Comparison of ENCODE assay signal across 19 cellular contexts in the genomic region with DNA sequence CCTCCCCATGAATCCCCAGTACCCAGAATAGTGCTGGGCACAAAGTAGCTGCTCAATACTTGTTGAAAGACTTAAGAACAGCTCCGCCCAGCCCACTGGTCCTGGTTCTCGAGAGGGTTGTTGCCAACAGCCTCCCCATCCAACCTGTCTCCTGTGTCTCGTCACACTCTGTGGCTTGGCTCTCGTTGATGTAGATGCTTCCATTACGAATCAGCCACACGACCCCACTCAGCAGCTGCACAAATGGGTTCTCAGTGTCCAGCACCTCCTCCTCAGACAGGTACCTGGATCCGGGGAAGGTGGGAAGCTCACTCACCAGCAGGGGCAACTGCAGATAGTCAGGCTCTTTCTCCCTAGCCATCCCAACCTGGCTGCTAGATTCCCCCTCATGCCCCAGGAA. TPM values are rescaled to one million over a fixed set of nuclear protein-coding genes. Genes with fewer than 3 reads are reported as not detected.
DNase-seq lines count a peak whose midpoint lies in the region; ATAC-seq and TF ChIP-seq lines count a peak whose summit lies in the region.
"Had no signal": no experiment of that assay in that cellular context is flagged by ENCODE, and none has a peak within 500 bp of the region (broad histone marks: within the 10 kb centered on the region; RNA-seq: fewer than 3 reads in every experiment).

No MANE protein-coding gene starts in this region.

- POLR2A ChIA-PET in activated CD4-positive, alpha-beta T cell treated with anti-CD3 and anti-CD28 coated beads, Interleukin-2, amount 10 ng/mL, durations not matched to agents 7 days and 5 days (lab: Charles Lee) = no interaction called here
- POLR2A ChIA-PET in CD8-positive, alpha-beta T cell (lab: Charles Lee) = no interaction called here
- POLR2A ChIA-PET in OCI-LY7 (lab: Charles Lee) = no interaction called here

- no peak for DNase-seq in activated CD4-positive, alpha-beta T cell treated with anti-CD3 and anti-CD28 coated beads, Interleukin-2, amount 10 ng/mL, durations not matched to agents 7 days and 5 days
- no peak for DNase-seq in activated CD4-positive, alpha-beta T cell treated with anti-CD3 and anti-CD28 coated beads, Interleukin-2, amount 50 U/mL, for 1 hour
- no peak for DNase-seq in CD8-positive, alpha-beta T cell
- no peak for DNase-seq in endodermal cell
- DNase-seq in neural crest cell (ENCODE audit: low read depth, low spot score) = no peak
- no peak for DNase-seq in OCI-LY7 (ENCODE audit: low spot score)
- DNase-seq in heart right ventricle = no peak
- DNase-seq in NCI-H69 (lab: John Stamatoyannopoulos, UW) = no peak
- DNase-seq: amniotic stem cell; Calu3; NCI-H524; small intestine; stimulated activated CD4-positive, alpha-beta T cell treated with anti-CD3 and anti-CD28 coated beads, Interleukin-2, amount 100 ng/mL, for 48 hours; stimulated activated naive B cell treated with anti-CD40 and anti-IgM and Interleukin-4, amounts not matched to agents 10 μg/mL and 1 μg/mL and 100 μg/mL, for 72 hours; thyroid gland; WERI-Rb-1 had no signal

- ATAC-seq in CD8-positive, alpha-beta T cell = no peak
- ATAC-seq in heart right ventricle = no peak
- ATAC-seq: left lobe of liver; stimulated activated naive B cell treated with anti-CD40 and anti-IgM and Interleukin-4, amounts not matched to agents 10 μg/mL and 1 μg/mL and 100 μg/mL, for 72 hours had no signal

- H3K9me3 ChIP-seq in CD8-positive, alpha-beta T cell (ENCODE audit: low read length) = no peaks in the 10 kb centered on the region
- H3K9me3 ChIP-seq in endodermal cell (ENCODE audit: control insufficient read depth, low read length) = no peaks in the 10 kb centered on the region
- H3K9me3 ChIP-seq in OCI-LY7 (ENCODE audit: low read length) = no peaks in the 10 kb centered on the region
- no peaks in the 10 kb centered on the region for H3K9me3 ChIP-seq in heart right ventricle
- H3K9me3 ChIP-seq: thyroid gland had no signal

- H3K9me3 Mint-ChIP-seq in activated CD4-positive, alpha-beta T cell treated with anti-CD3 and anti-CD28 coated beads, Interleukin-2, amount 10 ng/mL, durations not matched to agents 7 days and 5 days = no peaks in the 10 kb centered on the region
- no peaks in the 10 kb centered on the region for H3K9me3 Mint-ChIP-seq in CD8-positive, alpha-beta T cell
- H3K9me3 Mint-ChIP-seq in endodermal cell (no peaks in the 10 kb centered on the region), neural crest cell (no peaks in the 10 kb centered on the region)
- H3K9me3 Mint-ChIP-seq: stimulated activated naive B cell treated with anti-CD40 and anti-IgM and Interleukin-4, amounts not matched to agents 10 μg/mL and 1 μg/mL and 100 μg/mL, for 72 hours had no signal

- no peaks in the 10 kb centered on the region for H3K79me2 ChIP-seq in OCI-LY7 (ENCODE audit: insufficient read depth, low read depth, low read length)

- no peak for TF ChIP-seq CTCF in CD8-positive, alpha-beta T cell (IDR thresholded peaks at IDR 0.05)
- TF ChIP-seq CTCF in endodermal cell (conservative IDR thresholded peaks at IDR 0.05) = no peak
- TF ChIP-seq CTCF in neural crest cell (conservative IDR thresholded peaks at IDR 0.05) = no peak
- TF ChIP-seq CTCF in OCI-LY7 (conservative IDR thresholded peaks at IDR 0.05; ENCODE audit: low read length) = no peak
- no peak for TF ChIP-seq CTCF in heart right ventricle (IDR thresholded peaks at IDR 0.05)

- peaks cover 17% of the 10 kb centered on the region for H3K4me1 ChIP-seq in CD8-positive, alpha-beta T cell (ENCODE audit: insufficient read depth, low read length)
- H3K4me1 ChIP-seq in endodermal cell (ENCODE audit: control insufficient read depth, insufficient read depth, low read length) (peaks cover 10% of the 10 kb centered on the region), OCI-LY7 (ENCODE audit: insufficient read depth, low read length, poor library complexity, severe bottlenecking) (peaks cover 15% of the 10 kb centered on the region), heart right ventricle (peaks cover 0 to 28% (median 22%) of the 10 kb centered on the region in 9 donors)

- CTCF ChIA-PET in activated CD4-positive, alpha-beta T cell treated with anti-CD3 and anti-CD28 coated beads, Interleukin-2, amount 10 ng/mL, durations not matched to agents 7 days and 5 days (lab: Charles Lee) = no interaction called here
- CTCF ChIA-PET in CD8-positive, alpha-beta T cell (lab: Charles Lee) = no interaction called here
- CTCF ChIA-PET in OCI-LY7 (lab: Charles Lee; ENCODE audit: unreplicated experiment) = no interaction called here

- H3K9ac ChIP-seq in endodermal cell (ENCODE audit: extremely low read depth, low read length, poor library complexity, severe bottlenecking) = no peak overlapping the region

- peaks cover 26% of the 10 kb centered on the region for H3K4me1 Mint-ChIP-seq in activated CD4-positive, alpha-beta T cell treated with anti-CD3 and anti-CD28 coated beads, Interleukin-2, amount 10 ng/mL, durations not matched to agents 7 days and 5 days
- H3K4me1 Mint-ChIP-seq in CD8-positive, alpha-beta T cell (ENCODE audit: low read depth) = peaks cover 22% of the 10 kb centered on the region
- H3K4me1 Mint-ChIP-seq in endodermal cell = peaks cover 29% of the 10 kb centered on the region
- peaks cover 28% of the 10 kb centered on the region for H3K4me1 Mint-ChIP-seq in neural crest cell

- no peaks in the 10 kb centered on the region for H3K27me3 ChIP-seq in CD8-positive, alpha-beta T cell (ENCODE audit: insufficient read depth, low read length)
- peaks cover 6% of the 10 kb centered on the region for H3K27me3 ChIP-seq in endodermal cell (ENCODE audit: control insufficient read depth, insufficient read depth, low read length, poor library complexity, severe bottlenecking)
- no peaks in the 10 kb centered on the region for H3K27me3 ChIP-seq in heart right ventricle
- H3K27me3 ChIP-seq: thyroid gland had no signal

- no peaks in the 10 kb centered on the region for H4K20me1 ChIP-seq in OCI-LY7 (ENCODE audit: insufficient read depth, low read length)

- peak overlapping the region; percentile 6 for H3K27ac Mint-ChIP-seq in activated CD4-positive, alpha-beta T cell treated with anti-CD3 and anti-CD28 coated beads, Interleukin-2, amount 10 ng/mL, durations not matched to agents 7 days and 5 days
- peak overlapping the region; percentile 55 for H3K27ac Mint-ChIP-seq in CD8-positive, alpha-beta T cell
- H3K27ac Mint-ChIP-seq in endodermal cell (no peak overlapping the region), neural crest cell (ENCODE audit: unreplicated experiment) (no peak overlapping the region)
- H3K27ac Mint-ChIP-seq: stimulated activated naive B cell treated with anti-CD40 and anti-IgM and Interleukin-4, amounts not matched to agents 10 μg/mL and 1 μg/mL and 100 μg/mL, for 72 hours had no signal

- WGBS in endodermal cell (ENCODE audit: insufficient coverage in 1 of 2, insufficient read length in 1 of 2), 2 experiments = 93 to 100% methylated on average over 5 to 7 of the region's 7 CpGs
- WGBS in heart right ventricle, 2 donors = 70 to 83% methylated on average over 7 of the region's 7 CpGs

- H3K4me3 Mint-ChIP-seq in activated CD4-positive, alpha-beta T cell treated with anti-CD3 and anti-CD28 coated beads, Interleukin-2, amount 10 ng/mL, durations not matched to agents 7 days and 5 days = no peak overlapping the region
- peak overlapping the region; percentile 69 for H3K4me3 Mint-ChIP-seq in CD8-positive, alpha-beta T cell
- H3K4me3 Mint-ChIP-seq in endodermal cell (peak overlapping the region; percentile 28), neural crest cell (peak overlapping the region; percentile 79)
- H3K4me3 Mint-ChIP-seq: stimulated activated naive B cell treated with anti-CD40 and anti-IgM and Interleukin-4, amounts not matched to agents 10 μg/mL and 1 μg/mL and 100 μg/mL, for 72 hours had no signal

- H3K36me3 Mint-ChIP-seq in activated CD4-positive, alpha-beta T cell treated with anti-CD3 and anti-CD28 coated beads, Interleukin-2, amount 10 ng/mL, durations not matched to agents 7 days and 5 days (ENCODE audit: low read depth) = no peaks in the 10 kb centered on the region
- peaks cover 39% of the 10 kb centered on the region for H3K36me3 Mint-ChIP-seq in CD8-positive, alpha-beta T cell
- no peaks in the 10 kb centered on the region for H3K36me3 Mint-ChIP-seq in endodermal cell (ENCODE audit: low read depth)
- H3K36me3 Mint-ChIP-seq in neural crest cell (ENCODE audit: low read depth) = no peaks in the 10 kb centered on the region

- no peak overlapping the region for H3K4me3 ChIP-seq in CD8-positive, alpha-beta T cell (ENCODE audit: low read depth, low read length)
- H3K4me3 ChIP-seq in endodermal cell (ENCODE audit: low read length) = no peak overlapping the region
- H3K4me3 ChIP-seq in OCI-LY7 (ENCODE audit: low read depth, low read length, poor library complexity, severe bottlenecking) = no peak overlapping the region
- H3K4me3 ChIP-seq in heart right ventricle = no peak overlapping the region
- H3K4me3 ChIP-seq: thyroid gland had no signal

- H2AFZ ChIP-seq in OCI-LY7 (ENCODE audit: low read length) = no peak overlapping the region

- peaks cover 6% of the 10 kb centered on the region for H3K36me3 ChIP-seq in CD8-positive, alpha-beta T cell (ENCODE audit: insufficient read depth, low read length)
- H3K36me3 ChIP-seq in endodermal cell (ENCODE audit: control insufficient read depth, insufficient read depth, low read length) (peaks cover 3% of the 10 kb centered on the region), OCI-LY7 (ENCODE audit: insufficient read depth, low read length) (no peaks in the 10 kb centered on the region), heart right ventricle (peaks cover 0 to 40% (median 0%) of the 10 kb centered on the region in 9 donors)
- H3K36me3 ChIP-seq: thyroid gland, WERI-Rb-1 had no signal

- H3K9me2 ChIP-seq in OCI-LY7 (ENCODE audit: insufficient read depth, low read length) = no peaks in the 10 kb centered on the region

- no TSS peak for BruUV-seq in OCI-LY7 (replicated peaks; lab: Mats Ljungman, UMichigan)

- H3K27me3 Mint-ChIP-seq in activated CD4-positive, alpha-beta T cell treated with anti-CD3 and anti-CD28 coated beads, Interleukin-2, amount 10 ng/mL, durations not matched to agents 7 days and 5 days = no peaks in the 10 kb centered on the region
- H3K27me3 Mint-ChIP-seq in CD8-positive, alpha-beta T cell (ENCODE audit: low read depth) = no peaks in the 10 kb centered on the region
- H3K27me3 Mint-ChIP-seq in endodermal cell (ENCODE audit: insufficient read depth) = peaks cover 11% of the 10 kb centered on the region
- H3K27me3 Mint-ChIP-seq in neural crest cell (ENCODE audit: low read depth) = peaks cover 8% of the 10 kb centered on the region
- H3K27me3 Mint-ChIP-seq: stimulated activated naive B cell treated with anti-CD40 and anti-IgM and Interleukin-4, amounts not matched to agents 10 μg/mL and 1 μg/mL and 100 μg/mL, for 72 hours had no signal

- H3K27ac ChIP-seq in CD8-positive, alpha-beta T cell (ENCODE audit: low read depth, low read length) = no peak overlapping the region
- H3K27ac ChIP-seq in endodermal cell (ENCODE audit: low read depth, low read length) = no peak overlapping the region
- H3K27ac ChIP-seq in OCI-LY7 (ENCODE audit: low read depth, low read length, poor library complexity, severe bottlenecking) = no peak overlapping the region
- no peak overlapping the region for H3K27ac ChIP-seq in heart right ventricle
- H3K27ac ChIP-seq: thyroid gland, WERI-Rb-1 had no signal

- intact Hi-C loops in CD8-positive, alpha-beta T cell (cut with DNase I, micrococcal nuclease) = loop anchor here (5.0 kb wide), 1 partner anchor 66 kb away; a partner anchor contains a TSS
- intact Hi-C loops in OCI-LY7 (cut with micrococcal nuclease; ENCODE audit: unreplicated experiment) (no loop called here), heart right ventricle (cut with DNase I) (loop anchor here in 1 of 10 donors (5.0 kb wide), 1 partner anchor 41 kb away; a partner anchor contains a TSS)

- no peak overlapping the region for H3K4me2 ChIP-seq in OCI-LY7 (ENCODE audit: low read length)

RNA-seq across cellular contexts. Expression of a gene that starts 2.1 kb away (rescaled TPM):
- total RNA-seq in activated CD4-positive, alpha-beta T cell treated with anti-CD3 and anti-CD28 coated beads, Interleukin-2, amount 10 ng/mL, durations not matched to agents 7 days and 5 days = 10 to 100 TPM; 16.8 to 18.8 TPM
- total RNA-seq in CD8-positive, alpha-beta T cell = 10 to 100 TPM; 35.0 to 38.1 TPM
- total RNA-seq in endodermal cell (10 to 100 TPM; 12.7 to 14.0 TPM), neural crest cell (11.0 and 15.3 TPM in 2 replicates), OCI-LY7 (2022) (12.2 and 14.6 TPM in 2 replicates), heart right ventricle (10 to 100 TPM in 1 of 10 donors, 1 to 10 TPM in 9; 4.7 to 11.0 (median 6.1) TPM)
- 6.8 TPM for polyA plus RNA-seq in endodermal cell (2013, experiment 1 of 2)
- polyA plus RNA-seq in endodermal cell (2013, experiment 2 of 2) = 6.3 TPM
- 12.8 and 15.6 TPM in 2 replicates for total RNA-seq in OCI-LY7 (2014; rRNA removed; shearing (Covaris generic))
- polyA plus RNA-seq in heart right ventricle = 1 to 10 TPM; 7.3 to 7.5 TPM

RNA-seq across cellular contexts. Expression of a gene that starts 34.2 kb away (rescaled TPM):
- total RNA-seq in activated CD4-positive, alpha-beta T cell treated with anti-CD3 and anti-CD28 coated beads, Interleukin-2, amount 10 ng/mL, durations not matched to agents 7 days and 5 days = not detected
- not detected for total RNA-seq in CD8-positive, alpha-beta T cell
- under 1 TPM in 1 of 2 donors, not detected in 1; 0.51 TPM for total RNA-seq in endodermal cell
- 1.0 TPM for polyA plus RNA-seq in endodermal cell (2013, experiment 1 of 2)
- 1.1 TPM for polyA plus RNA-seq in endodermal cell (2013, experiment 2 of 2)
- total RNA-seq in neural crest cell = not detected in 2 replicates
- not detected in 2 replicates for total RNA-seq in OCI-LY7 (2014; rRNA removed; shearing (Covaris generic))
- total RNA-seq in OCI-LY7 (2022) = not detected in 2 replicates
- 10 to 100 TPM in 4 of 10 donors, 1 to 10 TPM in 6; 1.1 to 44.9 (median 6.2) TPM for total RNA-seq in heart right ventricle
- polyA plus RNA-seq in heart right ventricle = 1 to 10 TPM in 1 of 2 donors, under 1 TPM in 1; 0.28 to 4.0 TPM
- total RNA-seq: Calu3; left lobe of liver; RPMI7951; T-helper 2 cell treated with Interferon-gamma antibody and Interleukin-4, amounts not matched to agents 100 ng/mL and 5 ng/mL, for 36 hours had no signal

RNA-seq across cellular contexts. Expression of a gene that starts 40.0 kb away (rescaled TPM):
- 10 to 100 TPM; 24.5 to 26.0 TPM for total RNA-seq in activated CD4-positive, alpha-beta T cell treated with anti-CD3 and anti-CD28 coated beads, Interleukin-2, amount 10 ng/mL, durations not matched to agents 7 days and 5 days
- total RNA-seq in CD8-positive, alpha-beta T cell = 10 to 100 TPM in 1 of 2 experiments, 1 to 10 TPM in 1; 7.9 to 10.9 TPM
- 10 to 100 TPM; 25.1 to 32.3 TPM for total RNA-seq in endodermal cell
- 12.9 TPM for polyA plus RNA-seq in endodermal cell (2013, experiment 1 of 2)
- polyA plus RNA-seq in endodermal cell (2013, experiment 2 of 2) = 13.7 TPM
- total RNA-seq in neural crest cell = 23.2 and 25.2 TPM in 2 replicates
- 13.7 TPM in 2 replicates for total RNA-seq in OCI-LY7 (2014; rRNA removed; shearing (Covaris generic))
- total RNA-seq in OCI-LY7 (2022) = 20.5 and 23.1 TPM in 2 replicates
- 10 to 100 TPM in 2 of 10 donors, 1 to 10 TPM in 8; 4.9 to 13.7 (median 7.9) TPM for total RNA-seq in heart right ventricle
- polyA plus RNA-seq in heart right ventricle = 10 to 100 TPM in 1 of 2 donors, 1 to 10 TPM in 1; 8.6 to 12.2 TPM

Comparison
In these comparisons a context has a peak if more than half of its experiments do, and no peak if none do; other contexts are left out.
1. H3K27ac Mint-ChIP-seq: peak in activated CD4-positive, alpha-beta T cell treated with anti-CD3 and anti-CD28 coated beads, Interleukin-2, amount 10 ng/mL, durations not matched to agents 7 days and 5 days (single experiment) and CD8-positive, alpha-beta T cell (single experiment); none in endodermal cell (single experiment) and neural crest cell (single experiment).